ENCODE assay signal across 1 cellular context in genomic region chr20:653110-653589, GRCh38.
A peak's percentile ranks its signal among the peaks of the same experiment; 100 is the strongest.
TF ChIP-seq lines count a peak whose summit lies in the region.

SRXN1 (minus strand) TSS chr20:653200; CDS start chr20:653185, 15 bp downstream.

TF ChIP-seq in IMR-90, 13 proteins besides CTCF, POLR2A, EP300 and RAD21 (continued from another document):
- TF ChIP-seq CEBPB (IDR thresholded peaks at IDR 0.05; ENCODE audit: low read depth, low read length) (no peak), MAZ (IDR thresholded peaks at IDR 0.05; ENCODE audit: borderline replicate concordance, low read depth, low read length) (peak; percentile 40; the same call in 1 of the 2 replicates), MXI1 (IDR thresholded peaks at IDR 0.05; ENCODE audit: borderline replicate concordance, low read depth, low read length) (no peak), CHD1 (IDR thresholded peaks at IDR 0.05; ENCODE audit: low read depth, low read length) (peak; percentile 87; the same call in 1 of the 2 replicates), FOS (IDR thresholded peaks at IDR 0.05; ENCODE audit: low read depth, low read length) (peak; percentile 54)
